ENCODE assay signal across 8 cellular contexts in the genomic region with DNA sequence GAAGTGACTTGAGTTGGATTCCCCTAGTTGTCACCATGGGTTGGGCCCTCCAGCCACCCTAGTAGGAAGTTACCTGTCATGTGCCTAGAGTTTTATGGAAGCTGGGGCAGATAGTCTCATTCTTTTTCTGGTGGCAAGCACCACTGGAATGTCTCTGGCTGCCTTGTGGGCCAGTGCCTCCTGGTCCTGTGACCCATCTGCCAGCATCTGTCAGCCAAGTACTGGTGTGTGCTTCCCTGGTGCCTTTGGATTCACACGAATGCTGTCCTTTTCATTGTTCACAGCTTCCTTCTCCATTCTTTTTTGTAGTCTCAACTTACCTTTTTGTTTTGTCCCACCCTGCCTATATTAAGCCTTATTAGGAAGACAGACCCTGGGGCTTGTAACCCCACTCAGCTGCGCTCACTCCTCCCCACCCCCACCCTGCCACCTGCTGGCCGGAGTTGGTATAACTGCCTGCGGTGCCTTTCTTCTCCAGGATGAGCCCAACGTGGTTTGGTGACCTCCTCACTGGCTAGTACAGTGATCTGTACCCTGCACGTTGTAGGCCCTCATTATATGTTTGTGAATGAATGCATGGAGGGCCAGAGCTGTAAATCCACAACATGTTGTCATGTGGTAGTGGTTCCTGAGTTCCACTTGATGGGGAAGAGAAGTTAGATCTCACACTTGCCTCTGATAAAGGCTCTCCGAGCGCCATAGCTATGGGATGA.
DNase-seq lines count a peak whose midpoint lies in the region; ATAC-seq, FAIRE-seq and TF ChIP-seq lines count a peak whose summit lies in the region.

No MANE protein-coding gene starts in this region.

- in situ Hi-C loops in ACHN (cut with HindIII; ENCODE audit: low pct_ligation_motif_present, low pct_unique_long_range_greater_than_20kb, low sequenced_read_pairs) = no loop called here

- H3K4me1 ChIP-seq in cardiac muscle cell (ENCODE audit: low read depth) = peaks cover 64% of the 10 kb centered on the region

- H3K9me3 ChIP-seq in cardiac muscle cell (ENCODE audit: low read depth) = no peaks in the 10 kb centered on the region

- peak; percentile 98 for TF ChIP-seq CTCF in cardiac muscle cell (IDR thresholded peaks at IDR 0.05; ENCODE audit: low read depth, low read length)

- H3K4me3 ChIP-seq in cardiac muscle cell = peak overlapping the region; percentile 74

- peaks cover 5% of the 10 kb centered on the region for H3K27me3 ChIP-seq in cardiac muscle cell

- H3K36me3 ChIP-seq in cardiac muscle cell = no peaks in the 10 kb centered on the region

- peak; percentile 64 for DNase-seq in ACHN
- DNase-seq in GM12891 (ENCODE audit: insufficient read length, low spot score) = peak; percentile 72
- DNase-seq in OCI-M1 (lab: John Stamatoyannopoulos, UW) = peak; percentile 57
- peak; percentile 82 for DNase-seq in activated effector memory CD4-positive, alpha-beta T cell treated with anti-CD3 and anti-CD28 coated beads, Interleukin-2, amount 50 U/mL, for 16 hours
- DNase-seq in cardiac muscle cell (ENCODE audit: low read depth in 1 of 2, low spot score in 1 of 2) = peak; percentile 52 to 54
- peak; percentile 15 to 57 for DNase-seq in stimulated activated CD4-positive, alpha-beta T cell treated with anti-CD3 and anti-CD28 coated beads, Interleukin-12 subunit alpha, Interleukin-12 subunit beta, amount 100 ng/mL, for 24 hours (ENCODE audit: low read depth in 2 of 2)

- FAIRE-seq in GM12891 (lab: Jason Lieb, UNC) = peak; percentile 89

- no peak overlapping the region for H3K27ac ChIP-seq in cardiac muscle cell

- ATAC-seq in GM18505 (IDR thresholded peaks at IDR 0.05; ENCODE audit: unreplicated experiment) (no peak), GM19452 (IDR thresholded peaks at IDR 0.05; ENCODE audit: unreplicated experiment) (no peak)

- no peak for TF ChIP-seq POLR2A in GM12891 (IDR thresholded peaks at IDR 0.05; ENCODE audit: low read depth, low read length)
- no peak for TF ChIP-seq POLR2A in GM18505 (IDR thresholded peaks at IDR 0.05; ENCODE audit: borderline replicate concordance, extremely low read depth, insufficient read depth, insufficient read length)

TF ChIP-seq in GM12891, 5 proteins besides CTCF, POLR2A, EP300 and RAD21:
- TF ChIP-seq POU2F2 (IDR thresholded peaks at IDR 0.05; ENCODE audit: low read depth, low read length) (no peak), POLR2AphosphoS5 (IDR thresholded peaks at IDR 0.05; ENCODE audit: low read depth, low read length) (no peak)
